ENCODE assay signal across 22 cellular contexts in genomic region chr2:217761645-217762277, GRCh38.
"Had no signal": no experiment of that assay in that cellular context is flagged by ENCODE, and none has a peak within 500 bp of the region (broad histone marks: within the 10 kb centered on the region; RNA-seq: fewer than 3 reads in every experiment).

No MANE protein-coding gene starts in this region.

- H2AFZ ChIP-seq: neural progenitor cell, parathyroid adenoma had no signal

- H3K9ac ChIP-seq: neural progenitor cell, parathyroid adenoma had no signal

- H3K27ac ChIP-seq: left ventricle myocardium inferior, neural progenitor cell, neutrophil, parathyroid adenoma, psoas muscle, skin epidermis, suprapubic skin, tibial nerve, uterus had no signal

- H3K36me3 ChIP-seq: neural progenitor cell, neutrophil, suprapubic skin, uterus had no signal

- H3K79me2 ChIP-seq: parathyroid adenoma had no signal

- ATAC-seq: natural killer cell, psoas muscle, sciatic nerve had no signal

- H3K4me1 ChIP-seq: neural progenitor cell, psoas muscle, uterus had no signal

- DNase-seq: hippocampal formation; left ventricle myocardium inferior; mesendoderm; naive B cell; natural killer cell; nephron progenitor cell; occipital lobe; psoas muscle; stimulated activated CD4-positive, alpha-beta T cell treated with anti-CD3 and anti-CD28 coated beads, Interleukin-12 subunit alpha, Interleukin-12 subunit beta, amount 100 ng/mL, for 4 hours; stimulated activated CD4-positive, alpha-beta T cell treated with anti-CD3 and anti-CD28 coated beads, Interleukin-15, amount 100 ng/mL, for 24 hours; stimulated activated CD4-positive, alpha-beta T cell treated with anti-CD3 and anti-CD28 coated beads, Interleukin-2, amount 100 ng/mL, for 24 hours; stimulated activated CD4-positive, alpha-beta T cell treated with anti-CD3 and anti-CD28 coated beads, Interleukin-4, amount 100 ng/mL, for 1 hour; stimulated activated naive CD4-positive, alpha-beta T cell; uterus had no signal

- H3K4me3 ChIP-seq: left ventricle myocardium inferior, lung, neural progenitor cell, psoas muscle, skin epidermis, suprapubic skin, tibial nerve, uterus had no signal

- H3K4me2 ChIP-seq: neural progenitor cell had no signal

- H3K27me3 ChIP-seq: neural progenitor cell, suprapubic skin, tibial nerve, uterus had no signal
